ENCODE assay signal across 1 cellular context in the genomic region with DNA sequence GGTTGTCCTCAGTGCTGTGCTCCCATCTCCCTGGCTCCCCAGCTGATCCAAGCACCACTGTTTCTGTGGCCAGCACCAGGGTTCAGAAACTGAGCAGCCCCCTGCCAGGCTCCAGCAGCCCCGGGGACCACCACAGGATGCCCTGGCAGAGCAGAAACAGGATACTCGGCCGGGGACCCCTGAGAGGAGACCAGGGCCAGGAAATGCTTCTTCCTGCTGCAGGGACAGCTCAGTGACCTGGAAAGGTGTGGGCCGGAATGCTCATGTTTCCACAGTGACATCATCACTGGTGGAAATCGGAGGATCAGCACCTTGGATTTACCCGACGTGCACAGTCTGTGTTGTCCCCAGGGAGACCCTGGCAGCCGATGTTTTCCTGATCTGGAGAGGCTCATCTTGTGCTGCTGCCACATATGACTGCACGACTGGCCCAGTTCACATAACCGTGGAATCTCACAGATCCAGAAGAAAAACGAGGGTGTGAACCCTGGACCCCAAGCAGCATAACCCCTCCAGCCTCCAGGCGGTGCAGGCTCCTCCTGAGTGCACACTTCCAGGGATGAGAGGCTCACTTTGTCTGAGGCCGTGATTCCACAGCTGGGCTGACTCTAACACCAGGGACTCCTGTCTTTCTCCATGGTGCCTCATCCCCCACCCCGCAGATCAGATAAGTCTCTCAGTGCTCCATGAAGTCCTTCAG.
TF ChIP-seq lines count a peak whose summit lies in the region.

No MANE protein-coding gene starts in this region.

TF ChIP-seq in K562, 482 proteins besides CTCF, POLR2A, EP300 and RAD21 (continued from another document):
- TF ChIP-seq TEAD4 (IDR thresholded peaks at IDR 0.05; ENCODE audit: low read length) (no peak), TEAD4 (CRISPR knock-in tag; IDR thresholded peaks at IDR 0.05; ENCODE audit: borderline replicate concordance) (no peak), ZNF780A (CRISPR knock-in tag; IDR thresholded peaks at IDR 0.05) (no peak), SREBF2 (CRISPR knock-in tag; IDR thresholded peaks at IDR 0.05) (no peak), ZNF79 (CRISPR knock-in tag; IDR thresholded peaks at IDR 0.05; ENCODE audit: low read depth) (no peak), SAP30 (IDR thresholded peaks at IDR 0.05; ENCODE audit: borderline replicate concordance, insufficient read depth, low read depth, low read length, poor library complexity, severe bottlenecking) (no peak), IRF2 (CRISPR knock-in tag; IDR thresholded peaks at IDR 0.05) (no peak), PURB (CRISPR knock-in tag; IDR thresholded peaks at IDR 0.05; ENCODE audit: low read depth) (no peak), BRCA1 (IDR thresholded peaks at IDR 0.05) (no peak), BRCA1 (CRISPR knock-in tag; IDR thresholded peaks at IDR 0.05) (no peak), ESRRA (IDR thresholded peaks at IDR 0.05; ENCODE audit: borderline replicate concordance, low read depth) (no peak)
- TF ChIP-seq, protein P1, sequence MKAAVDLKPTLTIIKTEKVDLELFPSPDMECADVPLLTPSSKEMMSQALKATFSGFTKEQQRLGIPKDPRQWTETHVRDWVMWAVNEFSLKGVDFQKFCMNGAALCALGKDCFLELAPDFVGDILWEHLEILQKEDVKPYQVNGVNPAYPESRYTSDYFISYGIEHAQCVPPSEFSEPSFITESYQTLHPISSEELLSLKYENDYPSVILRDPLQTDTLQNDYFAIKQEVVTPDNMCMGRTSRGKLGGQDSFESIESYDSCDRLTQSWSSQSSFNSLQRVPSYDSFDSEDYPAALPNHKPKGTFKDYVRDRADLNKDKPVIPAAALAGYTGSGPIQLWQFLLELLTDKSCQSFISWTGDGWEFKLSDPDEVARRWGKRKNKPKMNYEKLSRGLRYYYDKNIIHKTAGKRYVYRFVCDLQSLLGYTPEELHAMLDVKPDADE (conservative IDR thresholded peaks at IDR 0.05; ENCODE audit: control insufficient read depth, low read depth, low read length): no peak
- TF ChIP-seq, protein P2, sequence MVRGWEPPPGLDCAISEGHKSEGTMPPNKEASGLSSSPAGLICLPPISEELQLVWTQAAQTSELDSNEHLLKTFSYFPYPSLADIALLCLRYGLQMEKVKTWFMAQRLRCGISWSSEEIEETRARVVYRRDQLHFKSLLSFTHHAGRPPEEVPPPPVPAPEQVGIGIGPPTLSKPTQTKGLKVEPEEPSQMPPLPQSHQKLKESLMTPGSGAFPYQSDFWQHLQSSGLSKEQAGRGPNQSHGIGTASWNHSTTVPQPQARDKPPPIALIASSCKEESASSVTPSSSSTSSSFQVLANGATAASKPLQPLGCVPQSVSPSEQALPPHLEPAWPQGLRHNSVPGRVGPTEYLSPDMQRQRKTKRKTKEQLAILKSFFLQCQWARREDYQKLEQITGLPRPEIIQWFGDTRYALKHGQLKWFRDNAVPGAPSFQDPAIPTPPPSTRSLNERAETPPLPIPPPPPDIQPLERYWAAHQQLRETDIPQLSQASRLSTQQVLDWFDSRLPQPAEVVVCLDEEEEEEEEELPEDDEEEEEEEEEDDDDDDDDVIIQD (CRISPR knock-in tag; IDR thresholded peaks at IDR 0.05): no peak
